1 cellular context compared by ENCODE assay signal in the genomic region with DNA sequence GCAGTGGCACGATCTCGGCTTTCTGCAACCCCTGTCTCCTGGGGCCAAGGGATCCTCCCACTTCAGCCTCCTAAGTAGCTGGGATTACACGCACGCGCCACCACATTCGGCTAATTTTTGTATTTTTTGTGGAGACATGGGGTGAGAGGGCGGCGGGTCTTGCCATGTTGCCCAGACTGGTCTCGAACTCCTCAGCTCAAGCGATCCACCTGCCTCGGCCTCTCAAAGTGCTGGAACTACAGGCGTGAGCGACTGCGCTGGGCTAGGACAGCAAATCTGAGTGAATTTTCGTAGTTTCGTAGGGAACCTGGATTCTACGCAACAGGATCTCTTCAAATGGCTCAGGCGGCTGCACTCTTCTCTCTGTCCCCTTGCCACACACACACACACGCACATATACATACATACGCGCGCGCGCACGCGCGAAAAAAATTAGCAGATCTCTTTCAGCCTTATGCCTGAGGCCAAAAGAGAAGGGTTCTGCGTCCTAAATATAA.
A peak's percentile ranks its signal among the peaks of the same experiment; 100 is the strongest.
TF ChIP-seq lines count a peak whose summit lies in the region.

No MANE protein-coding gene starts in this region.

TF ChIP-seq in K562, 482 proteins besides CTCF, POLR2A, EP300 and RAD21:
- 0 out of 2 replicates have a peak, but pooled peaks have one; percentile 2 for TF ChIP-seq EP400 (IDR thresholded peaks at IDR 0.05)
- TF ChIP-seq, protein P1, sequence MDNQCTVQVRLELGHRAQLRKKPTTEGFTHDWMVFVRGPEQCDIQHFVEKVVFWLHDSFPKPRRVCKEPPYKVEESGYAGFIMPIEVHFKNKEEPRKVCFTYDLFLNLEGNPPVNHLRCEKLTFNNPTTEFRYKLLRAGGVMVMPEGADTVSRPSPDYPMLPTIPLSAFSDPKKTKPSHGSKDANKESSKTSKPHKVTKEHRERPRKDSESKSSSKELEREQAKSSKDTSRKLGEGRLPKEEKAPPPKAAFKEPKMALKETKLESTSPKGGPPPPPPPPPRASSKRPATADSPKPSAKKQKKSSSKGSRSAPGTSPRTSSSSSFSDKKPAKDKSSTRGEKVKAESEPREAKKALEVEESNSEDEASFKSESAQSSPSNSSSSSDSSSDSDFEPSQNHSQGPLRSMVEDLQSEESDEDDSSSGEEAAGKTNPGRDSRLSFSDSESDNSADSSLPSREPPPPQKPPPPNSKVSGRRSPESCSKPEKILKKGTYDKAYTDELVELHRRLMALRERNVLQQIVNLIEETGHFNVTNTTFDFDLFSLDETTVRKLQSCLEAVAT (IDR thresholded peaks at IDR 0.05): 0 out of 4 replicates have a peak, but pooled peaks of 1 of the 2 experiments have one; percentile 19
- no peak for TF ChIP-seq KLF1 (tag; IDR thresholded peaks at IDR 0.05)
